ENCODE assay signal across 10 cellular contexts in the genomic region with DNA sequence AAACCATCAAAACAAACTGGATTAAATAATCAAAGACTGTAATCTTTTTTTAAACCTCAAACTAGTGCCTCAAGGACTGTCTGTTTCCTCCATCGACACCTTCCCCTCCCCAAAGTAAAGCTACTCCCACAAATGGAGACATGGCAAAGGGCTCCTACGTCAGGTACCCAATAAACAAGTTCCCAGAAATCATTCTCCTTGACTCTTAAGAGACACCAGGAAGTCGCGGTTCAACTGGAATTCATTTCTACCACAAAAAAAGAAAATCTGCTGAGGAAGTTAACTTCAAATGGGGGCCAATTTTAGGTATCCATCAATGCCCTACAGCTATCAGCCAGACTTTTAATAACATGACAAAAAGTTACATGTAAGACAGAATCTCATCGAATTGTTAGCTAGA. TPM values are rescaled to one million over a fixed set of nuclear protein-coding genes. Genes with fewer than 3 reads are reported as not detected.
A peak's percentile ranks its signal among the peaks of the same experiment; 100 is the strongest.
DNase-seq lines count a peak whose midpoint lies in the region; ATAC-seq and TF ChIP-seq lines count a peak whose summit lies in the region.
"Had no signal": no experiment of that assay in that cellular context is flagged by ENCODE, and none has a peak within 500 bp of the region (broad histone marks: within the 10 kb centered on the region; RNA-seq: fewer than 3 reads in every experiment).

No MANE protein-coding gene starts in this region.

- H3K27ac ChIP-seq in iPS-20b (ENCODE audit: low read length) (no peak overlapping the region), foreskin keratinocyte (no peak overlapping the region)
- H3K27ac ChIP-seq: Peyer's patch had no signal

- peaks cover 66% of the 10 kb centered on the region for H3K4me1 Mint-ChIP-seq in HFFc6 (ENCODE audit: low read depth)
- peaks cover 40% of the 10 kb centered on the region for H3K4me1 Mint-ChIP-seq in activated T-helper 2 cell treated with anti-CD3 and anti-CD28 coated beads, Interferon-gamma antibody, Interleukin-2, Interleukin-4, amounts not matched to agents 10 μg/mL and 5 μg/mL and 100 μg/mL, durations not matched to agents 14 hours and 24 hours and 36 hours (ENCODE audit: low read depth)

- H3K27ac Mint-ChIP-seq in HFFc6: peak overlapping the region; percentile 80
- peak overlapping the region; percentile 75 for H3K27ac Mint-ChIP-seq in activated T-helper 2 cell treated with anti-CD3 and anti-CD28 coated beads, Interferon-gamma antibody, Interleukin-2, Interleukin-4, amounts not matched to agents 10 μg/mL and 5 μg/mL and 100 μg/mL, durations not matched to agents 14 hours and 24 hours and 36 hours

- peak overlapping the region; percentile 99; the same call in 1 of the 2 replicates for H3K9ac ChIP-seq in iPS-20b (ENCODE audit: low read depth, low read length)

- H3K27me3 Mint-ChIP-seq in HFFc6 (ENCODE audit: insufficient read depth): peaks cover 5% of the 10 kb centered on the region
- peaks cover 7% of the 10 kb centered on the region for H3K27me3 Mint-ChIP-seq in activated T-helper 2 cell treated with anti-CD3 and anti-CD28 coated beads, Interferon-gamma antibody, Interleukin-2, Interleukin-4, amounts not matched to agents 10 μg/mL and 5 μg/mL and 100 μg/mL, durations not matched to agents 14 hours and 24 hours and 36 hours (ENCODE audit: low read depth)

- no peak for ATAC-seq in foreskin keratinocyte

- no peaks in the 10 kb centered on the region for H3K9me3 Mint-ChIP-seq in HFFc6
- no peaks in the 10 kb centered on the region for H3K9me3 Mint-ChIP-seq in activated T-helper 2 cell treated with anti-CD3 and anti-CD28 coated beads, Interferon-gamma antibody, Interleukin-2, Interleukin-4, amounts not matched to agents 10 μg/mL and 5 μg/mL and 100 μg/mL, durations not matched to agents 14 hours and 24 hours and 36 hours

- intact Hi-C loops in activated T-helper 2 cell treated with anti-CD3 and anti-CD28 coated beads, Interferon-gamma antibody, Interleukin-2, Interleukin-4, amounts not matched to agents 10 μg/mL and 5 μg/mL and 100 μg/mL, durations not matched to agents 14 hours and 24 hours and 36 hours (cut with micrococcal nuclease): loop anchor here (5.0 kb wide), 1 partner anchor 33 kb away; the partner anchor contains the start of gene CITED1

- DNase-seq in AG09309 (ENCODE audit: low read depth): no peak
- no peak for DNase-seq in HFFc6
- DNase-seq in activated T-helper 2 cell treated with anti-CD3 and anti-CD28 coated beads, Interferon-gamma antibody, Interleukin-2, Interleukin-4, amounts not matched to agents 10 μg/mL and 5 μg/mL and 100 μg/mL, durations not matched to agents 14 hours and 24 hours and 36 hours (ENCODE audit: low spot score): no peak
- no peak for DNase-seq in putamen (ENCODE audit: low spot score)
- no peak for DNase-seq in activated CD4-positive, alpha-beta T cell treated with anti-CD3 and anti-CD28 coated beads, Interleukin-2, amount 50 U/mL, for 1 hour
- DNase-seq in NCI-H187 treated with DMSO at 0.1 percent for 48 hours (lab: John Stamatoyannopoulos, UW): no peak
- no peak for DNase-seq in foreskin keratinocyte
- DNase-seq: GOT3, Peyer's patch had no signal

- peak overlapping the region; percentile 89 for H3K4me3 Mint-ChIP-seq in HFFc6
- H3K4me3 Mint-ChIP-seq in activated T-helper 2 cell treated with anti-CD3 and anti-CD28 coated beads, Interferon-gamma antibody, Interleukin-2, Interleukin-4, amounts not matched to agents 10 μg/mL and 5 μg/mL and 100 μg/mL, durations not matched to agents 14 hours and 24 hours and 36 hours (ENCODE audit: low read depth): peak overlapping the region; percentile 84

- no peaks in the 10 kb centered on the region for H3K27me3 ChIP-seq in iPS-20b (ENCODE audit: insufficient read depth, low read length)
- no peaks in the 10 kb centered on the region for H3K27me3 ChIP-seq in foreskin keratinocyte
- H3K27me3 ChIP-seq: Peyer's patch had no signal

- H3K36me3 Mint-ChIP-seq in HFFc6 (ENCODE audit: low read depth): peaks cover 45% of the 10 kb centered on the region
- H3K36me3 Mint-ChIP-seq in activated T-helper 2 cell treated with anti-CD3 and anti-CD28 coated beads, Interferon-gamma antibody, Interleukin-2, Interleukin-4, amounts not matched to agents 10 μg/mL and 5 μg/mL and 100 μg/mL, durations not matched to agents 14 hours and 24 hours and 36 hours (ENCODE audit: low read depth): peaks cover 60% of the 10 kb centered on the region

- no peaks in the 10 kb centered on the region for H3K4me1 ChIP-seq in iPS-20b (ENCODE audit: insufficient read depth, low read length)
- peaks cover 19% of the 10 kb centered on the region for H3K4me1 ChIP-seq in foreskin keratinocyte

- no peak for TF ChIP-seq CTCF in AG09309 (IDR thresholded peaks at IDR 0.05; ENCODE audit: control insufficient read depth, insufficient read depth, low read depth, low read length, missing control alignments)
- TF ChIP-seq CTCF in HFFc6 (IDR thresholded peaks at IDR 0.05): no peak
- TF ChIP-seq CTCF in foreskin keratinocyte (conservative IDR thresholded peaks at IDR 0.05): no peak

- H3K36me3 ChIP-seq in iPS-20b (ENCODE audit: insufficient read depth, low read depth, low read length): peaks cover 71% of the 10 kb centered on the region

- no peaks in the 10 kb centered on the region for H3K9me3 ChIP-seq in iPS-20b (ENCODE audit: insufficient read depth, low read depth, low read length)
- H3K9me3 ChIP-seq: Peyer's patch had no signal

- H3K4me3 ChIP-seq in AG09309 (ENCODE audit: control insufficient read depth, low read depth, low read length) (peak overlapping the region; percentile 89; the same call in 1 of the 2 replicates), iPS-20b (ENCODE audit: low read length) (peak overlapping the region; percentile 97)

RNA-seq across cellular contexts. Expression of gene RPS4X, which starts 2.5 kb away (rescaled TPM):
- 100 to 1,000 TPM; 572 to 721 (median 650) TPM for total RNA-seq in HFFc6 (2021; fragmentation: NEBNext Ultra II Directional; extraction: Animal tissue kit (Norgen Biotek cat#: 25700))
- total RNA-seq in activated T-helper 2 cell treated with anti-CD3 and anti-CD28 coated beads, Interferon-gamma antibody, Interleukin-2, Interleukin-4, amounts not matched to agents 10 μg/mL and 5 μg/mL and 100 μg/mL, durations not matched to agents 14 hours and 24 hours and 36 hours: 1,131 and 1,154 TPM in 2 replicates
- 795 and 855 TPM in 2 replicates for total RNA-seq in foreskin keratinocyte
- polyA plus RNA-seq in foreskin keratinocyte: 1,037 and 1,115 TPM in 2 replicates

RNA-seq across cellular contexts. Expression of gene CITED1, which starts 31.2 kb away (rescaled TPM):
- total RNA-seq in HFFc6 (2021; fragmentation: NEBNext Ultra II Directional; extraction: Animal tissue kit (Norgen Biotek cat#: 25700)): under 1 TPM in 2 of 6 experiments, not detected in 4; 0.27 to 0.55 TPM
- not detected in 2 replicates for total RNA-seq in activated T-helper 2 cell treated with anti-CD3 and anti-CD28 coated beads, Interferon-gamma antibody, Interleukin-2, Interleukin-4, amounts not matched to agents 10 μg/mL and 5 μg/mL and 100 μg/mL, durations not matched to agents 14 hours and 24 hours and 36 hours
- 0.28 TPM in 1 of 2 replicates, not detected in the other for total RNA-seq in foreskin keratinocyte
- polyA plus RNA-seq in foreskin keratinocyte: 0.16 and 0.22 TPM in 2 replicates
- total RNA-seq: Peyer's patch had no signal

RNA-seq across cellular contexts. Expression of gene ERCC6L, which starts 35.7 kb away (rescaled TPM):
- total RNA-seq in HFFc6 (2021; fragmentation: NEBNext Ultra II Directional; extraction: Animal tissue kit (Norgen Biotek cat#: 25700)): 1 to 10 TPM; 3.1 to 7.2 (median 6.6) TPM
- total RNA-seq in activated T-helper 2 cell treated with anti-CD3 and anti-CD28 coated beads, Interferon-gamma antibody, Interleukin-2, Interleukin-4, amounts not matched to agents 10 μg/mL and 5 μg/mL and 100 μg/mL, durations not matched to agents 14 hours and 24 hours and 36 hours: 9.1 and 9.6 TPM in 2 replicates
- total RNA-seq in foreskin keratinocyte: 15.1 and 19.8 TPM in 2 replicates
- 4.3 and 6.7 TPM in 2 replicates for polyA plus RNA-seq in foreskin keratinocyte
